ENCODE assay signal across 8 cellular contexts in genomic region chr16:10871157-10871991, GRCh38. TPM values are rescaled to one million over a fixed set of nuclear protein-coding genes. Genes with fewer than 3 reads are reported as not detected.
DNase-seq lines count a peak whose midpoint lies in the region; ATAC-seq and TF ChIP-seq lines count a peak whose summit lies in the region.

No MANE protein-coding gene starts in this region.

- H2AFZ ChIP-seq in OCI-LY1 (ENCODE audit: low read length): no peak overlapping the region

- no peak overlapping the region; the same call in 1 of the 2 replicates for H3K9ac ChIP-seq in OCI-LY1 (ENCODE audit: low read length)

- H3K36me3 Mint-ChIP-seq in activated naive CD4-positive, alpha-beta T cell treated with anti-CD3 and anti-CD28 coated beads, Interleukin-2, amount 50 U/mL, for 72 hours: no peaks in the 10 kb centered on the region

- H3K27ac Mint-ChIP-seq in activated naive CD4-positive, alpha-beta T cell treated with anti-CD3 and anti-CD28 coated beads, Interleukin-2, amount 50 U/mL, for 72 hours: peak overlapping the region; percentile 55 to 58

- peak overlapping the region; percentile 10; the same call in 1 of the 2 replicates for H3K4me2 ChIP-seq in OCI-LY1 (ENCODE audit: low read length)

- no peaks in the 10 kb centered on the region for H3K9me3 Mint-ChIP-seq in activated naive CD4-positive, alpha-beta T cell treated with anti-CD3 and anti-CD28 coated beads, Interleukin-2, amount 50 U/mL, for 72 hours

- no peaks in the 10 kb centered on the region for H3K79me2 ChIP-seq in OCI-LY1 (ENCODE audit: insufficient read depth, low read length)

- H4K20me1 ChIP-seq in OCI-LY1 (ENCODE audit: insufficient read depth, low read length): no peaks in the 10 kb centered on the region

- peak; percentile 1 for DNase-seq in NCI-H1694 treated with DMSO at 0.1 percent for 48 hours (lab: John Stamatoyannopoulos, UW)
- DNase-seq in NCI-H1694 (lab: John Stamatoyannopoulos, UW): no peak
- DNase-seq in activated naive CD4-positive, alpha-beta T cell treated with anti-CD3 and anti-CD28 coated beads, Interleukin-2, amount 50 U/mL, for 72 hours (ENCODE audit: low spot score in 2 of 2): peak; percentile 65 to 73
- DNase-seq in left lung: peak; percentile 79 to 87
- peak; percentile 78 for DNase-seq in stimulated activated naive CD8-positive, alpha-beta T cell treated with anti-CD3 and anti-CD28 coated beads, Interleukin-15, Interleukin-2, amounts not matched to agents 100 U/mL and 50 U/mL, for 24 hours

- TF ChIP-seq CTCF in OCI-LY1 (IDR thresholded peaks at IDR 0.05; ENCODE audit: low read length) (no peak), left lung (IDR thresholded peaks at IDR 0.05) (no peak)

- no peaks in the 10 kb centered on the region for H3F3A ChIP-seq in OCI-LY1 (ENCODE audit: insufficient read depth, low read length)

- H3K27me3 ChIP-seq in OCI-LY1 (ENCODE audit: insufficient read depth, low read length) (no peaks in the 10 kb centered on the region), left lung (no peaks in the 10 kb centered on the region)

- intact Hi-C loops in left lung (cut with DNase I): no loop called here

- no peaks in the 10 kb centered on the region for H3K9me2 ChIP-seq in OCI-LY1 (ENCODE audit: low read depth, low read length)

- peaks cover 70% of the 10 kb centered on the region for H3K4me1 ChIP-seq in OCI-LY1 (ENCODE audit: insufficient read depth, low read length, severe bottlenecking)
- peaks cover 6 to 70% of the 10 kb centered on the region in 2 donors for H3K4me1 ChIP-seq in left lung

- ATAC-seq in HG02852 (IDR thresholded peaks at IDR 0.05; ENCODE audit: unreplicated experiment) (peak; percentile 54), left lung (peak; percentile 76), HG03097 (IDR thresholded peaks at IDR 0.05; ENCODE audit: low FRiP score, unreplicated experiment) (no peak)
- peak; percentile 92 to 97 for ATAC-seq in activated naive CD4-positive, alpha-beta T cell treated with anti-CD3 and anti-CD28 coated beads, Interleukin-2, amount 50 U/mL, for 72 hours
- peak; percentile 93 for ATAC-seq in stimulated activated naive CD8-positive, alpha-beta T cell treated with anti-CD3 and anti-CD28 coated beads, Interleukin-15, Interleukin-2, amounts not matched to agents 100 U/mL and 50 U/mL, for 24 hours

- H3K36me3 ChIP-seq in OCI-LY1 (ENCODE audit: insufficient read depth, low read length): no peaks in the 10 kb centered on the region
- no peaks in the 10 kb centered on the region for H3K36me3 ChIP-seq in left lung

- H3K27ac ChIP-seq in OCI-LY1 (ENCODE audit: low read depth, low read length, poor library complexity, severe bottlenecking) (peak overlapping the region; percentile 72), left lung (peak overlapping the region; percentile 62 to 84)

- H3K4me3 ChIP-seq in OCI-LY1 (ENCODE audit: low read depth, low read length, poor library complexity, severe bottlenecking): no peak overlapping the region
- H3K4me3 ChIP-seq in left lung: no peak overlapping the region

- no peaks in the 10 kb centered on the region for H3K9me3 ChIP-seq in OCI-LY1 (ENCODE audit: low read length)
- H3K9me3 ChIP-seq in left lung: no peaks in the 10 kb centered on the region

RNA-seq across cellular contexts. Expression of gene CIITA, which starts 5.6 kb away (rescaled TPM):
- total RNA-seq in activated naive CD4-positive, alpha-beta T cell treated with anti-CD3 and anti-CD28 coated beads, Interleukin-2, amount 50 U/mL, for 72 hours: 1 to 10 TPM in 1 of 2 donors, under 1 TPM in 1; 0.52 to 2.3 TPM
- total RNA-seq in left lung: 10 to 100 TPM; 38.1 to 49.0 TPM

RNA-seq across cellular contexts. Expression of gene TVP23A, which starts 52.8 kb away (rescaled TPM):
- not detected for total RNA-seq in activated naive CD4-positive, alpha-beta T cell treated with anti-CD3 and anti-CD28 coated beads, Interleukin-2, amount 50 U/mL, for 72 hours
- total RNA-seq in left lung: under 1 TPM; 0.47 to 0.85 TPM

Comparison
In these comparisons a context has a peak if more than half of its experiments do, and no peak if none do; other contexts are left out.
1. RNA of gene CIITA, which starts 5.6 kb away (total RNA-seq): 38.1 to 49.0 TPM in left lung; 0.52 to 2.3 TPM in activated naive CD4-positive, alpha-beta T cell treated with anti-CD3 and anti-CD28 coated beads, Interleukin-2, amount 50 U/mL, for 72 hours; every median in the first group is over 10 times any median in the second.